In the genomic region with DNA sequence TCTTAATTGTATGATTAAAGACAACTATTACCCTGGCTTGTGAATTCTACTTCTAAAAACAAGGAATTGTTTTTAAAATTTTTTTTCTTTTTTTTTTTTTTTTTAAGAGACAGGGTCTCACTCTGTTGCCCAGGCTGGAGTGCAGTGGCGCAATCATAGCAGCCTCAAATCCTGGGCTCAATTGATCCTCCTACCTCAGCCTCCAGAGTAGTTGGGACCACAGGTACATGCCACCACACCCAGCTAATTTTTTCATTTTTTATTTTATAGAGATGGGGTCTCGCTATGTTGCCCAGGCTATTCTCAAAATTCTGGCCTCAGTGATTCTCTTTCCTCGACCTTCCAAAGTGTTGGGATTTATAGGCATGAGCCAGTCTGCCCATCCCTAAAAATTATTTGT, we compare ENCODE assay signal across 30 cellular contexts.
DNase-seq lines count a peak whose midpoint lies in the region; ATAC-seq, FAIRE-seq and TF ChIP-seq lines count a peak whose summit lies in the region.
"Had no signal": no experiment of that assay in that cellular context is flagged by ENCODE, and none has a peak within 500 bp of the region (broad histone marks: within the 10 kb centered on the region; RNA-seq: fewer than 3 reads in every experiment).

No MANE protein-coding gene starts in this region.

- H3K36me3 ChIP-seq in ascending aorta = peaks cover 4 to 5% of the 10 kb centered on the region in 2 donors
- peaks cover 12 to 53% of the 10 kb centered on the region in 2 experiments for H3K36me3 ChIP-seq in mesenchymal stem cell (ENCODE audit: control insufficient read depth in 1 of 2, insufficient read depth in 2 of 2, low read depth in 1 of 2, low read length in 2 of 2)
- H3K36me3 ChIP-seq in tibial artery = peaks cover 0 to 5% (median 0%) of the 10 kb centered on the region in 3 donors
- H3K36me3 ChIP-seq in MM.1S (replicated peaks; ENCODE audit: insufficient read depth, low read length) = no peaks in the 10 kb centered on the region
- H3K36me3 ChIP-seq: BE2C, BLaER1 had no signal

- no peak overlapping the region for H3K4me2 ChIP-seq in mesenchymal stem cell (ENCODE audit: low read length, poor library complexity, severe bottlenecking)
- H3K4me2 ChIP-seq in MM.1S (ENCODE audit: low read depth, low read length) = no peak overlapping the region
- H3K4me2 ChIP-seq: BLaER1 had no signal

- no peaks in the 10 kb centered on the region for H3K9me2 ChIP-seq in MM.1S (replicated peaks; ENCODE audit: insufficient read depth, low read length)

- no peak overlapping the region for H3K4me3 Mint-ChIP-seq in WTC11
- H3K4me3 Mint-ChIP-seq: CD14-positive monocyte; CD4-positive, alpha-beta memory T cell; CD4-positive, CD25-positive, alpha-beta regulatory T cell; CD8-positive, alpha-beta memory T cell had no signal

- H3K9me3 ChIP-seq in ascending aorta (no peaks in the 10 kb centered on the region), mesenchymal stem cell (ENCODE audit: control insufficient read depth, low read length) (no peaks in the 10 kb centered on the region), tibial artery (no peaks in the 10 kb centered on the region), MM.1S (replicated peaks; ENCODE audit: insufficient read depth, low read length) (no peaks in the 10 kb centered on the region)
- H3K9me3 ChIP-seq: BE2C, BLaER1 had no signal

- H4K20me1 ChIP-seq in MM.1S (ENCODE audit: insufficient read depth, low read length) = no peaks in the 10 kb centered on the region
- H4K20me1 ChIP-seq: BLaER1 had no signal

- H3K27ac ChIP-seq in ascending aorta = peak overlapping the region; percentile 79 to 85
- H3K27ac ChIP-seq in mesenchymal stem cell (ENCODE audit: low read length, poor library complexity, severe bottlenecking) = no peak overlapping the region
- H3K27ac ChIP-seq in tibial artery = peak overlapping the region; percentile 40 to 74
- no peak overlapping the region for H3K27ac ChIP-seq in MM.1S (ENCODE audit: low read length)
- H3K27ac ChIP-seq in dorsolateral prefrontal cortex = peak overlapping the region in 14 of 59 donors; percentile 11 to 97 (median 70)
- H3K27ac ChIP-seq: BLaER1 had no signal

- DNase-seq in WTC11 (ENCODE audit: low spot score) (no peak), ascending aorta (ENCODE audit: low spot score in 2 of 2) (no peak), mesenchymal stem cell (no peak), tibial artery (no peak), urothelium cell line (ENCODE audit: low spot score) (no peak), MM.1S (no peak), dorsolateral prefrontal cortex (no peak)
- DNase-seq: 8988T; ACHN; BE2C; C1 segment of cervical spinal cord; CD4-positive, alpha-beta memory T cell; CD4-positive, CD25-positive, alpha-beta regulatory T cell; CD8-positive, alpha-beta memory T cell; COR-L47; DMS 273 treated with DMSO at 0.1 percent for 48 hours; DMS153; DMS53; DMS79; DND-41; EL; GDM1 had no signal

- H3K4me1 ChIP-seq in ascending aorta (peaks cover 9 to 53% of the 10 kb centered on the region in 2 donors), mesenchymal stem cell (ENCODE audit: control insufficient read depth, insufficient read depth, low read depth, low read length) (peaks cover 9% of the 10 kb centered on the region), tibial artery (peaks cover 0 to 69% (median 49%) of the 10 kb centered on the region in 4 donors), MM.1S (ENCODE audit: low read length) (0 out of 2 replicates have a peak, but pooled peaks cover 5% of the 10 kb centered on the region)
- H3K4me1 ChIP-seq: BE2C, BLaER1 had no signal

- no peaks in the 10 kb centered on the region for H3K79me2 ChIP-seq in MM.1S (ENCODE audit: low read length)

- H2BK12ac ChIP-seq in mesenchymal stem cell (ENCODE audit: low read length in 2 of 2) = no peak overlapping the region

- intact Hi-C loops in ascending aorta (cut with DNase I) (no loop called here), tibial artery (cut with DNase I; ENCODE audit: low total_unique reads) (no loop called here), dorsolateral prefrontal cortex (cut with DNase I) (loop anchor here in 1 of 2 donors (5.0 kb wide), 1 partner anchor 45 kb away; no protein-coding TSS in a partner anchor)

- H3K9ac ChIP-seq in mesenchymal stem cell (ENCODE audit: low read length) (no peak overlapping the region), MM.1S (ENCODE audit: low read length) (no peak overlapping the region)
- H3K9ac ChIP-seq: BLaER1 had no signal

- peak overlapping the region; percentile 34 for H2BK120ac ChIP-seq in mesenchymal stem cell (ENCODE audit: low read depth, low read length)

- H3K79me1 ChIP-seq in mesenchymal stem cell (replicated peaks; ENCODE audit: low read length, poor library complexity, severe bottlenecking) = peaks cover 7% of the 10 kb centered on the region

- H2BK5ac ChIP-seq in mesenchymal stem cell (ENCODE audit: low read depth, low read length, poor library complexity, severe bottlenecking) = no peak overlapping the region

- peaks cover 48% of the 10 kb centered on the region for H3K36me3 Mint-ChIP-seq in WTC11
- H3K36me3 Mint-ChIP-seq: CD14-positive monocyte had no signal

- no peak overlapping the region for H3K4ac ChIP-seq in mesenchymal stem cell (ENCODE audit: low read depth in 1 of 2, low read length in 2 of 2)

- H3K4me3 ChIP-seq in ascending aorta = no peak overlapping the region
- no peak overlapping the region for H3K4me3 ChIP-seq in mesenchymal stem cell (ENCODE audit: insufficient read depth in 1 of 2, low read depth in 1 of 2, low read length in 2 of 2)
- no peak overlapping the region for H3K4me3 ChIP-seq in tibial artery
- no peak overlapping the region for H3K4me3 ChIP-seq in MM.1S (ENCODE audit: low read length)
- no peak overlapping the region for H3K4me3 ChIP-seq in dorsolateral prefrontal cortex
- H3K4me3 ChIP-seq: BLaER1, GM12878 had no signal

- FAIRE-seq in urothelium cell line (lab: Jason Lieb, UNC) = no peak
- FAIRE-seq: A204.1, GM12878, GM12892, GM18507, GM19239 had no signal

- H3K14ac ChIP-seq in mesenchymal stem cell (ENCODE audit: low read length in 2 of 2) = no peak overlapping the region

- H2BK15ac ChIP-seq in mesenchymal stem cell (ENCODE audit: low read depth, poor library complexity, severe bottlenecking) = no peak overlapping the region

- H4K91ac ChIP-seq in mesenchymal stem cell (ENCODE audit: low read length) = no peak overlapping the region

- TF ChIP-seq CTCF in WTC11 (IDR thresholded peaks at IDR 0.05) = no peak
- no peak for TF ChIP-seq CTCF in ascending aorta (IDR thresholded peaks at IDR 0.05)
- no peak for TF ChIP-seq CTCF in tibial artery (IDR thresholded peaks at IDR 0.05)
- no peak for TF ChIP-seq CTCF in MM.1S (IDR thresholded peaks at IDR 0.05; ENCODE audit: low read length)
- no peak for TF ChIP-seq CTCF in dorsolateral prefrontal cortex (IDR thresholded peaks at IDR 0.05 in 54 of 56, conservative IDR thresholded peaks at IDR 0.05 in 2 of 56; ENCODE audit: low read depth in 1 of 56, partially characterized antibody in 56 of 56)

- H3K9me3 Mint-ChIP-seq in WTC11 = no peaks in the 10 kb centered on the region; the same call in 1 of the 2 replicates
- H3K9me3 Mint-ChIP-seq: CD4-positive, alpha-beta memory T cell; CD4-positive, CD25-positive, alpha-beta regulatory T cell; CD8-positive, alpha-beta memory T cell had no signal

- H3K27ac Mint-ChIP-seq in WTC11 = no peak overlapping the region
- H3K27ac Mint-ChIP-seq: CD14-positive monocyte; CD4-positive, CD25-positive, alpha-beta regulatory T cell; CD8-positive, alpha-beta memory T cell had no signal

- CTCF ChIA-PET in WTC11 (lab: Charles Lee) = no interaction called here

- H4K8ac ChIP-seq in mesenchymal stem cell (ENCODE audit: low read length) = no peak overlapping the region

- peaks cover 12% of the 10 kb centered on the region for H3K4me1 Mint-ChIP-seq in WTC11

- ATAC-seq in WTC11 = no peak
- ATAC-seq in GM19395 (IDR thresholded peaks at IDR 0.05; ENCODE audit: unreplicated experiment) = no peak
- ATAC-seq: GM12878 had no signal

- H3K27me3 ChIP-seq in ascending aorta (no peaks in the 10 kb centered on the region), mesenchymal stem cell (ENCODE audit: control insufficient read depth in 1 of 2, insufficient read depth in 1 of 2, low read length in 2 of 2) (no peaks in the 10 kb centered on the region), tibial artery (no peaks in the 10 kb centered on the region), MM.1S (replicated peaks; ENCODE audit: insufficient read depth, low read length) (no peaks in the 10 kb centered on the region), dorsolateral prefrontal cortex (no peaks in the 10 kb centered on the region)
- H3K27me3 ChIP-seq: BE2C, BLaER1 had no signal

- H3K18ac ChIP-seq in mesenchymal stem cell (ENCODE audit: low read depth in 1 of 2, low read length in 2 of 2) = no peak overlapping the region

- no peak overlapping the region for H2AK5ac ChIP-seq in mesenchymal stem cell (ENCODE audit: low read length, severe bottlenecking)

- no peaks in the 10 kb centered on the region for H3K27me3 Mint-ChIP-seq in WTC11 (ENCODE audit: low read depth)
- H3K27me3 Mint-ChIP-seq: CD4-positive, alpha-beta memory T cell; CD4-positive, CD25-positive, alpha-beta regulatory T cell; CD8-positive, alpha-beta memory T cell had no signal

- H3K23ac ChIP-seq in mesenchymal stem cell (ENCODE audit: low read length in 2 of 2) = no peak overlapping the region

- H3F3A ChIP-seq in MM.1S (ENCODE audit: insufficient read depth, low read length) = 0 out of 2 replicates have a peak, but pooled peaks cover 4% of the 10 kb centered on the region

- POLR2A ChIA-PET in WTC11 (lab: Charles Lee) = no interaction called here

- WGBS in mesenchymal stem cell = 100% methylated on average over 1 of the region's 3 CpGs

- no peak overlapping the region for H2AFZ ChIP-seq in mesenchymal stem cell (ENCODE audit: low read depth, low read length)
- no peak overlapping the region for H2AFZ ChIP-seq in MM.1S (ENCODE audit: low read length)

TF ChIP-seq in WTC11, 78 proteins besides CTCF, POLR2A, EP300 and RAD21:
- TF ChIP-seq ZNF121 (CRISPR knock-in tag; IDR thresholded peaks at IDR 0.05) (peak; percentile 65; the same call in 1 of the 2 replicates), SMAD4 (CRISPR knock-in tag; IDR thresholded peaks at IDR 0.05) (no peak)

Comparison
In these comparisons a context has a peak if more than half of its experiments do, and no peak if none do; other contexts are left out.
1. H3K27ac ChIP-seq: peak in ascending aorta (2 of 2) and tibial artery (2 of 2); none in mesenchymal stem cell (single experiment) and MM.1S (single experiment).